8 cellular contexts compared by ENCODE assay signal in the genomic region with DNA sequence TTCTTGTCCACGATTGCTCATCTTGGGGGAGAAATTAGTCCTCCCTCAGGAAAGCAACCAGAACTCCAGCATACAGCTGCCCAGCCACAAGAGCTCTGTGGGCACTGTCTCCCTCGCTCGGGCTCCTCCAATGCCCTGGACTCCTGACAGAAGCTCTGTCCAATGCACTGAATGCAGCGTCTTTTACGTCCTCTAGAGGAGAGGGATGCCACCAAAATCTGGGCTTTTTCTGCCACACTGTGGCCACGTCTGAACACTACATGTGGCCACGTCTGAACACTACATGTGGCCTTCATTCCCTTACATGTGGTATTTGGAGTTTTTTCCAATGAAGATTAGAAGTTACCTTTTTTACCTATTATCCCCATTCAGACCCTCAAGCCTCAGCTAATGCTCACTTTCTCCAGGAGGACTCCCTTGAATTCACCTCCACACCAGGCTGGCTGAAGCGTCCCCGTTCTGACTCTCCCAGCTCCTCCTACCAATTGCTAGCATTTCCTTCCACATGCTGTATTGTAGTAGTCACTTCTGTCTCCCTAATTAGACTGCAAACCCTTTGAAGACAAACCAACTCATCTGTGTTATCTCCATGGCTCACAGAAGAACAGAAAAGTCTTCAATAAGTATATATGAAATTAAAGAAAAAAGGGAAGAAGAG.
DNase-seq lines count a peak whose midpoint lies in the region; ATAC-seq, FAIRE-seq and TF ChIP-seq lines count a peak whose summit lies in the region.

No MANE protein-coding gene starts in this region.

- no peaks in the 10 kb centered on the region; the same call in 1 of the 2 replicates for H3K9me3 ChIP-seq in OCI-LY1 (ENCODE audit: low read length)
- H3K9me3 ChIP-seq in right lobe of liver, result no peaks in the 10 kb centered on the region

- H3K79me2 ChIP-seq in OCI-LY1 (ENCODE audit: insufficient read depth, low read length), result no peaks in the 10 kb centered on the region

- peak; percentile 83 for FAIRE-seq in urothelium cell line (lab: Jason Lieb, UNC)

- 16% methylated on average over 9 of the region's 9 CpGs for WGBS in right lobe of liver (ENCODE audit: insufficient coverage, low coverage, low lambda C conversion rate, missing lambda C conversion rate)

- no peaks in the 10 kb centered on the region for H4K20me1 ChIP-seq in OCI-LY1 (ENCODE audit: insufficient read depth, low read length)

- no peak overlapping the region for H3K4me3 Mint-ChIP-seq in T-helper 2 cell treated with Interferon-gamma antibody and Interleukin-4, amounts not matched to agents 5 μg/mL and 100 μg/mL, for 36 hours

- no peak for TF ChIP-seq POLR2A in right lobe of liver (IDR thresholded peaks at IDR 0.05)

- ATAC-seq in GM19397 (IDR thresholded peaks at IDR 0.05; ENCODE audit: unreplicated experiment), result peak; percentile 54
- ATAC-seq in right lobe of liver, result peak; percentile 72 to 94 (median 84)

- H3K27me3 Mint-ChIP-seq in T-helper 2 cell treated with Interferon-gamma antibody and Interleukin-4, amounts not matched to agents 5 μg/mL and 100 μg/mL, for 36 hours (ENCODE audit: low read depth), result no peaks in the 10 kb centered on the region

- H3K27ac ChIP-seq in OCI-LY1 (ENCODE audit: low read depth, low read length, poor library complexity, severe bottlenecking) (no peak overlapping the region), right lobe of liver (no peak overlapping the region)

- H3K4me1 Mint-ChIP-seq in T-helper 2 cell treated with Interferon-gamma antibody and Interleukin-4, amounts not matched to agents 5 μg/mL and 100 μg/mL, for 36 hours (ENCODE audit: low read depth), result no peaks in the 10 kb centered on the region

- no peak overlapping the region for H2AFZ ChIP-seq in OCI-LY1 (ENCODE audit: low read length)

- no peak overlapping the region for H3K27ac Mint-ChIP-seq in T-helper 2 cell treated with Interferon-gamma antibody and Interleukin-4, amounts not matched to agents 5 μg/mL and 100 μg/mL, for 36 hours

- no peak for TF ChIP-seq EP300 in Ishikawa (IDR thresholded peaks at IDR 0.05; ENCODE audit: borderline replicate concordance)

- H3K9ac ChIP-seq in OCI-LY1 (ENCODE audit: low read length), result no peak overlapping the region

- no peaks in the 10 kb centered on the region for H3K36me3 Mint-ChIP-seq in T-helper 2 cell treated with Interferon-gamma antibody and Interleukin-4, amounts not matched to agents 5 μg/mL and 100 μg/mL, for 36 hours (ENCODE audit: low read depth)

- no peaks in the 10 kb centered on the region for H3F3A ChIP-seq in OCI-LY1 (ENCODE audit: insufficient read depth, low read length)

- peak; percentile 57 for TF ChIP-seq CTCF in OCI-LY1 (IDR thresholded peaks at IDR 0.05; ENCODE audit: low read length)
- TF ChIP-seq CTCF in right lobe of liver (IDR thresholded peaks at IDR 0.05), result peak; percentile 43 to 52 (median 46)

- no peaks in the 10 kb centered on the region for H3K4me1 ChIP-seq in OCI-LY1 (ENCODE audit: insufficient read depth, low read length, severe bottlenecking)
- H3K4me1 ChIP-seq in right lobe of liver, result no peaks in the 10 kb centered on the region

- TF ChIP-seq RAD21 in Ishikawa (IDR thresholded peaks at IDR 0.05; ENCODE audit: low read depth), result peak; percentile 55

- H3K4me2 ChIP-seq in OCI-LY1 (ENCODE audit: low read length), result no peak overlapping the region

- intact Hi-C loops in right lobe of liver (cut with DNase I), result loop anchor here in 1 of 2 donors (10.0 kb wide), 2 partner anchors 270 to 460 kb away; no protein-coding TSS in a partner anchor

- DNase-seq in D341Med (ENCODE audit: low spot score), result peak; percentile 55
- DNase-seq in dedifferentiated amniotic fluid mesenchymal stem cell (ENCODE audit: extremely low spot score), result peak; percentile 93
- peak in 1 of 3 donors; percentile 28 for DNase-seq in right lobe of liver
- peak; percentile 89 for DNase-seq in urothelium cell line (ENCODE audit: low spot score)
- no peak for DNase-seq in T-helper 2 cell treated with Interferon-gamma antibody and Interleukin-4, amounts not matched to agents 5 μg/mL and 100 μg/mL, for 36 hours (ENCODE audit: low spot score)

- H3K27me3 ChIP-seq in OCI-LY1 (ENCODE audit: insufficient read depth, low read length) (no peaks in the 10 kb centered on the region), right lobe of liver (no peaks in the 10 kb centered on the region)

- H3K36me3 ChIP-seq in OCI-LY1 (ENCODE audit: insufficient read depth, low read length), result no peaks in the 10 kb centered on the region
- no peaks in the 10 kb centered on the region for H3K36me3 ChIP-seq in right lobe of liver

- H3K9me2 ChIP-seq in OCI-LY1 (ENCODE audit: low read depth, low read length), result no peaks in the 10 kb centered on the region

- H3K4me3 ChIP-seq in OCI-LY1 (ENCODE audit: low read depth, low read length, poor library complexity, severe bottlenecking) (no peak overlapping the region), right lobe of liver (no peak overlapping the region)

- H3K9me3 Mint-ChIP-seq in T-helper 2 cell treated with Interferon-gamma antibody and Interleukin-4, amounts not matched to agents 5 μg/mL and 100 μg/mL, for 36 hours, result no peaks in the 10 kb centered on the region

TF ChIP-seq in Ishikawa, 13 proteins besides CTCF, POLR2A, EP300 and RAD21:
- TF ChIP-seq CEBPB (IDR thresholded peaks at IDR 0.05) (no peak), CREB1 (IDR thresholded peaks at IDR 0.05; ENCODE audit: low read depth) (no peak)
